Comparison of ENCODE assay signal across 1 cellular context in the genomic region with DNA sequence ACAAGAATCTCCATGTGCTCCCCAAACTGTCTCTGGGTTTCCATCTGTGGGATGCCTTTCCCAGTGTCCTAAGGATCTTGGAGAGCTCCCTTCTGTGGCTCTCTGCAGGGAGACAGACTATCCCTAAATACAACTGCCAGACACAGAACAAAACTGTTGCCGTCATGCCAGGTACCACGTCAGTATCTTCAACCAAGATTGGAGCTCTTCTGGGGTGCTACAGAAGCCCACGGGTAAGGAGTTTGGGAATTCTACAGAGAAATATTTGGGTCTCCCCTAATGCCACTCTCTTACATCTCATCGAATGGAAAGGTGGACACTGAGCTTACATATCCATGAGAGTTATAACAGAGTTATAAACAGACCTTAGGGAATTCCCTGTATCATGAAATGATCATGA.
TF ChIP-seq lines count a peak whose summit lies in the region.

No MANE protein-coding gene starts in this region.

TF ChIP-seq in HCT116, 20 proteins besides CTCF, POLR2A, EP300 and RAD21 (continued from another document):
- TF ChIP-seq REST (IDR thresholded peaks at IDR 0.05; ENCODE audit: low read depth) (no peak), ELF1 (IDR thresholded peaks at IDR 0.05; ENCODE audit: borderline replicate concordance, low read depth) (no peak), CBX3 (IDR thresholded peaks at IDR 0.05; ENCODE audit: low read depth) (no peak), YY1 (IDR thresholded peaks at IDR 0.05; ENCODE audit: extremely low read depth, insufficient replicate concordance, low read depth, low read length) (no peak), ZFX (IDR thresholded peaks at IDR 0.05) (no peak), MAX (IDR thresholded peaks at IDR 0.05) (no peak), EZH2phosphoT487 (IDR thresholded peaks at IDR 0.05; ENCODE audit: borderline replicate concordance) (no peak)
- TF ChIP-seq, protein P1, sequence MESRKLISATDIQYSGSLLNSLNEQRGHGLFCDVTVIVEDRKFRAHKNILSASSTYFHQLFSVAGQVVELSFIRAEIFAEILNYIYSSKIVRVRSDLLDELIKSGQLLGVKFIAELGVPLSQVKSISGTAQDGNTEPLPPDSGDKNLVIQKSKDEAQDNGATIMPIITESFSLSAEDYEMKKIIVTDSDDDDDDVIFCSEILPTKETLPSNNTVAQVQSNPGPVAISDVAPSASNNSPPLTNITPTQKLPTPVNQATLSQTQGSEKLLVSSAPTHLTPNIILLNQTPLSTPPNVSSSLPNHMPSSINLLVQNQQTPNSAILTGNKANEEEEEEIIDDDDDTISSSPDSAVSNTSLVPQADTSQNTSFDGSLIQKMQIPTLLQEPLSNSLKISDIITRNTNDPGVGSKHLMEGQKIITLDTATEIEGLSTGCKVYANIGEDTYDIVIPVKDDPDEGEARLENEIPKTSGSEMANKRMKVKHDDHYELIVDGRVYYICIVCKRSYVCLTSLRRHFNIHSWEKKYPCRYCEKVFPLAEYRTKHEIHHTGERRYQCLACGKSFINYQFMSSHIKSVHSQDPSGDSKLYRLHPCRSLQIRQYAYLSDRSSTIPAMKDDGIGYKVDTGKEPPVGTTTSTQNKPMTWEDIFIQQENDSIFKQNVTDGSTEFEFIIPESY (IDR thresholded peaks at IDR 0.05; ENCODE audit: extremely low read depth, insufficient replicate concordance, low read length): no peak
